8 cellular contexts compared by ENCODE assay signal in genomic region chr7:55546826-55547225, GRCh38. TPM values are rescaled to one million over a fixed set of nuclear protein-coding genes. Genes with fewer than 3 reads are reported as not detected.
DNase-seq lines count a peak whose midpoint lies in the region; ATAC-seq and TF ChIP-seq lines count a peak whose summit lies in the region.

No MANE protein-coding gene starts in this region.

- H3K4me3 Mint-ChIP-seq in activated CD8-positive, alpha-beta T cell treated with anti-CD3 and anti-CD28 coated beads for 36 hours, result no peak overlapping the region
- H3K4me3 Mint-ChIP-seq in activated CD8-positive, alpha-beta T cell treated with anti-CD3 and anti-CD28 coated beads, Interleukin-2, amount 10 ng/mL, durations not matched to agents 7 days and 5 days, result no peak overlapping the region
- H3K4me3 Mint-ChIP-seq in effector memory CD8-positive, alpha-beta T cell, result peak overlapping the region in 1 of 2 donors; percentile 36
- no peak overlapping the region for H3K4me3 Mint-ChIP-seq in naive thymus-derived CD4-positive, alpha-beta T cell

- H3K36me3 Mint-ChIP-seq in activated CD8-positive, alpha-beta T cell treated with anti-CD3 and anti-CD28 coated beads for 36 hours (ENCODE audit: low read depth), result peaks cover 18% of the 10 kb centered on the region
- peaks cover 18% of the 10 kb centered on the region for H3K36me3 Mint-ChIP-seq in activated CD8-positive, alpha-beta T cell treated with anti-CD3 and anti-CD28 coated beads, Interleukin-2, amount 10 ng/mL, durations not matched to agents 7 days and 5 days (ENCODE audit: low read depth)
- peaks cover 13% of the 10 kb centered on the region for H3K36me3 Mint-ChIP-seq in effector memory CD8-positive, alpha-beta T cell (ENCODE audit: insufficient read depth)
- peaks cover 7 to 24% (median 18%) of the 10 kb centered on the region in 5 donors for H3K36me3 Mint-ChIP-seq in naive thymus-derived CD4-positive, alpha-beta T cell

- peak; percentile 89 for ATAC-seq in activated CD8-positive, alpha-beta T cell treated with anti-CD3 and anti-CD28 coated beads for 36 hours
- ATAC-seq in activated CD8-positive, alpha-beta T cell treated with anti-CD3 and anti-CD28 coated beads, Interleukin-2, amount 10 ng/mL, durations not matched to agents 7 days and 5 days, result no peak
- ATAC-seq in HG03432 (IDR thresholded peaks at IDR 0.05; ENCODE audit: unreplicated experiment) (peak; percentile 53), RWPE2 (ENCODE audit: low read depth) (peak; percentile 95), HG02571 (IDR thresholded peaks at IDR 0.05; ENCODE audit: unreplicated experiment) (no peak), GM19395 (IDR thresholded peaks at IDR 0.05; ENCODE audit: unreplicated experiment) (no peak)
- peak; percentile 88 for ATAC-seq in effector memory CD8-positive, alpha-beta T cell (replicated peaks)
- peak; percentile 69 for ATAC-seq in naive thymus-derived CD4-positive, alpha-beta T cell

- H3K27me3 ChIP-seq in RWPE2 (ENCODE audit: insufficient read depth, poor library complexity, severe bottlenecking), result no peaks in the 10 kb centered on the region
- H3K27me3 ChIP-seq in naive thymus-derived CD4-positive, alpha-beta T cell (ENCODE audit: control insufficient read depth in 2 of 2, insufficient read depth in 2 of 2, low read length in 2 of 2), result no peaks in the 10 kb centered on the region

- peak; percentile 67 for DNase-seq in activated CD8-positive, alpha-beta T cell treated with anti-CD3 and anti-CD28 coated beads for 36 hours
- DNase-seq in activated CD8-positive, alpha-beta T cell treated with anti-CD3 and anti-CD28 coated beads, Interleukin-2, amount 10 ng/mL, durations not matched to agents 7 days and 5 days, result no peak
- DNase-seq in RWPE2 (ENCODE audit: low spot score), result peak; percentile 89
- no peak for DNase-seq in effector memory CD8-positive, alpha-beta T cell
- no peak for DNase-seq in naive thymus-derived CD4-positive, alpha-beta T cell

- TF ChIP-seq CTCF in activated CD8-positive, alpha-beta T cell treated with anti-CD3 and anti-CD28 coated beads for 36 hours (IDR thresholded peaks at IDR 0.05), result no peak
- TF ChIP-seq CTCF in RWPE2 (IDR thresholded peaks at IDR 0.05; ENCODE audit: poor library complexity, severe bottlenecking), result no peak

- POLR2A ChIA-PET in activated CD8-positive, alpha-beta T cell treated with anti-CD3 and anti-CD28 coated beads for 36 hours (lab: Charles Lee), result interaction anchor here (0.5 to 1.9 kb wide), 5 partner anchors 9 to 285 kb away, joined by 3 to 6 read pairs (median 3); no protein-coding TSS in a partner anchor
- POLR2A ChIA-PET in activated CD8-positive, alpha-beta T cell treated with anti-CD3 and anti-CD28 coated beads, Interleukin-2, amount 10 ng/mL, durations not matched to agents 7 days and 5 days (lab: Charles Lee), result interaction anchor here (1.0 kb wide), 1 partner anchor 14 kb away, joined by 4 read pairs; no protein-coding TSS in a partner anchor
- POLR2A ChIA-PET in naive thymus-derived CD4-positive, alpha-beta T cell (lab: Charles Lee), result no interaction called here

- no peaks in the 10 kb centered on the region for H3K9me3 Mint-ChIP-seq in activated CD8-positive, alpha-beta T cell treated with anti-CD3 and anti-CD28 coated beads for 36 hours
- no peaks in the 10 kb centered on the region for H3K9me3 Mint-ChIP-seq in activated CD8-positive, alpha-beta T cell treated with anti-CD3 and anti-CD28 coated beads, Interleukin-2, amount 10 ng/mL, durations not matched to agents 7 days and 5 days (ENCODE audit: insufficient read depth)
- no peaks in the 10 kb centered on the region for H3K9me3 Mint-ChIP-seq in effector memory CD8-positive, alpha-beta T cell
- H3K9me3 Mint-ChIP-seq in naive thymus-derived CD4-positive, alpha-beta T cell, result no peaks in the 10 kb centered on the region

- H3K4me3 ChIP-seq in RWPE2 (ENCODE audit: severe bottlenecking), result no peak overlapping the region
- no peak overlapping the region for H3K4me3 ChIP-seq in naive thymus-derived CD4-positive, alpha-beta T cell (ENCODE audit: low read length)

- no peaks in the 10 kb centered on the region for H3K9me3 ChIP-seq in RWPE2 (ENCODE audit: severe bottlenecking)
- H3K9me3 ChIP-seq in naive thymus-derived CD4-positive, alpha-beta T cell (ENCODE audit: control insufficient read depth in 2 of 3, low read length in 3 of 3), result no peaks in the 10 kb centered on the region

- H3K27ac Mint-ChIP-seq in activated CD8-positive, alpha-beta T cell treated with anti-CD3 and anti-CD28 coated beads for 36 hours, result no peak overlapping the region
- H3K27ac Mint-ChIP-seq in activated CD8-positive, alpha-beta T cell treated with anti-CD3 and anti-CD28 coated beads, Interleukin-2, amount 10 ng/mL, durations not matched to agents 7 days and 5 days, result no peak overlapping the region
- peak overlapping the region in 1 of 2 donors; percentile 63 for H3K27ac Mint-ChIP-seq in effector memory CD8-positive, alpha-beta T cell
- peak overlapping the region in 2 of 9 donors; percentile 24 to 38 for H3K27ac Mint-ChIP-seq in naive thymus-derived CD4-positive, alpha-beta T cell

- H3K4me1 ChIP-seq in RWPE2 (ENCODE audit: insufficient read depth, poor library complexity, severe bottlenecking), result peaks cover 37% of the 10 kb centered on the region
- peaks cover 18 to 24% of the 10 kb centered on the region in 2 donors for H3K4me1 ChIP-seq in naive thymus-derived CD4-positive, alpha-beta T cell (ENCODE audit: control insufficient read depth in 2 of 2, insufficient read depth in 2 of 2, low read length in 2 of 2)

- peaks cover 73% of the 10 kb centered on the region for H3K4me1 Mint-ChIP-seq in activated CD8-positive, alpha-beta T cell treated with anti-CD3 and anti-CD28 coated beads for 36 hours (ENCODE audit: low read depth)
- H3K4me1 Mint-ChIP-seq in activated CD8-positive, alpha-beta T cell treated with anti-CD3 and anti-CD28 coated beads, Interleukin-2, amount 10 ng/mL, durations not matched to agents 7 days and 5 days (ENCODE audit: low read depth), result peaks cover 22% of the 10 kb centered on the region
- peaks cover 57 to 80% of the 10 kb centered on the region in 2 donors for H3K4me1 Mint-ChIP-seq in effector memory CD8-positive, alpha-beta T cell (ENCODE audit: low read depth in 2 of 2)
- peaks cover 34 to 90% (median 74%) of the 10 kb centered on the region in 7 donors for H3K4me1 Mint-ChIP-seq in naive thymus-derived CD4-positive, alpha-beta T cell

- intact Hi-C loops in activated CD8-positive, alpha-beta T cell treated with anti-CD3 and anti-CD28 coated beads for 36 hours (cut with micrococcal nuclease), result no loop called here
- intact Hi-C loops in naive thymus-derived CD4-positive, alpha-beta T cell (cut with micrococcal nuclease), result no loop called here

- H3K36me3 ChIP-seq in RWPE2 (ENCODE audit: low read depth), result peaks cover 13% of the 10 kb centered on the region
- no peaks in the 10 kb centered on the region for H3K36me3 ChIP-seq in naive thymus-derived CD4-positive, alpha-beta T cell (ENCODE audit: control insufficient read depth in 2 of 3, insufficient read depth in 3 of 3, low read length in 3 of 3)

- peak overlapping the region; percentile 19 for H3K27ac ChIP-seq in RWPE2 (ENCODE audit: poor library complexity, severe bottlenecking)
- H3K27ac ChIP-seq in naive thymus-derived CD4-positive, alpha-beta T cell (ENCODE audit: low read depth, low read length), result no peak overlapping the region

- H3K27me3 Mint-ChIP-seq in activated CD8-positive, alpha-beta T cell treated with anti-CD3 and anti-CD28 coated beads for 36 hours, result no peaks in the 10 kb centered on the region
- H3K27me3 Mint-ChIP-seq in activated CD8-positive, alpha-beta T cell treated with anti-CD3 and anti-CD28 coated beads, Interleukin-2, amount 10 ng/mL, durations not matched to agents 7 days and 5 days (ENCODE audit: low read depth), result no peaks in the 10 kb centered on the region
- H3K27me3 Mint-ChIP-seq in effector memory CD8-positive, alpha-beta T cell, result no peaks in the 10 kb centered on the region
- no peaks in the 10 kb centered on the region for H3K27me3 Mint-ChIP-seq in naive thymus-derived CD4-positive, alpha-beta T cell

- CTCF ChIA-PET in activated CD8-positive, alpha-beta T cell treated with anti-CD3 and anti-CD28 coated beads for 36 hours (lab: Charles Lee), result interaction anchor here (2.1 to 4.4 kb wide), 2 partner anchors 12 kb away, joined by 6 to 14 read pairs; no protein-coding TSS in a partner anchor
- CTCF ChIA-PET in activated CD8-positive, alpha-beta T cell treated with anti-CD3 and anti-CD28 coated beads, Interleukin-2, amount 10 ng/mL, durations not matched to agents 7 days and 5 days (lab: Charles Lee), result interaction anchor here (0.7 to 2.8 kb wide), 2 partner anchors 11 to 31 kb away, joined by 3 to 11 read pairs; no protein-coding TSS in a partner anchor
- CTCF ChIA-PET in naive thymus-derived CD4-positive, alpha-beta T cell (lab: Charles Lee), result no interaction called here

RNA-seq across cellular contexts. Expression of gene VOPP1, which starts 25.5 kb away (rescaled TPM):
- total RNA-seq in activated CD8-positive, alpha-beta T cell treated with anti-CD3 and anti-CD28 coated beads for 36 hours, result 10 to 100 TPM; 32.6 to 34.7 TPM
- total RNA-seq in activated CD8-positive, alpha-beta T cell treated with anti-CD3 and anti-CD28 coated beads, Interleukin-2, amount 10 ng/mL, durations not matched to agents 7 days and 5 days, result 10 to 100 TPM; 44.5 to 45.3 TPM
- 100 to 1,000 TPM in 1 of 5 experiments, 10 to 100 TPM in 4; 66.2 to 111 (median 82.0) TPM for total RNA-seq in naive thymus-derived CD4-positive, alpha-beta T cell
- polyA plus RNA-seq in naive thymus-derived CD4-positive, alpha-beta T cell, result 10 to 100 TPM; 33.6 to 35.0 TPM

Comparison
In these comparisons a context has a peak if more than half of its experiments do, and no peak if none do; other contexts are left out.
1. ATAC-seq: peak in activated CD8-positive, alpha-beta T cell treated with anti-CD3 and anti-CD28 coated beads for 36 hours (single experiment), HG03432 (single experiment), RWPE2 (single experiment), effector memory CD8-positive, alpha-beta T cell (single experiment) and naive thymus-derived CD4-positive, alpha-beta T cell (single experiment); none in activated CD8-positive, alpha-beta T cell treated with anti-CD3 and anti-CD28 coated beads, Interleukin-2, amount 10 ng/mL, durations not matched to agents 7 days and 5 days (single experiment), HG02571 (single experiment) and GM19395 (single experiment).
2. DNase-seq: peak in activated CD8-positive, alpha-beta T cell treated with anti-CD3 and anti-CD28 coated beads for 36 hours (single experiment) and RWPE2 (single experiment); none in activated CD8-positive, alpha-beta T cell treated with anti-CD3 and anti-CD28 coated beads, Interleukin-2, amount 10 ng/mL, durations not matched to agents 7 days and 5 days (single experiment), effector memory CD8-positive, alpha-beta T cell (0 of 3) and naive thymus-derived CD4-positive, alpha-beta T cell (0 of 9).